9 cellular contexts compared by ENCODE assay signal in genomic region chr5:126044931-126045565, GRCh38.
"Had no signal": no experiment of that assay in that cellular context is flagged by ENCODE, and none has a peak within 500 bp of the region (broad histone marks: within the 10 kb centered on the region; RNA-seq: fewer than 3 reads in every experiment).

No MANE protein-coding gene starts in this region.

- H3K4me3 ChIP-seq: ovary, thyroid gland, uterus had no signal

- H3K27me3 ChIP-seq: ovary, thyroid gland, uterus had no signal

- H3K9me3 ChIP-seq: ovary, thyroid gland, uterus had no signal

- DNase-seq: activated CD4-positive, alpha-beta T cell treated with anti-CD3 and anti-CD28 coated beads, Interleukin-2, amount 10 ng/mL, durations not matched to agents 7 days and 5 days; activated CD8-positive, alpha-beta memory T cell treated with anti-CD3 and anti-CD28 coated beads, Interleukin-2, amount 50 U/mL, for 48 hours; activated naive CD8-positive, alpha-beta T cell treated with anti-CD3 and anti-CD28 coated beads for 36 hours; effector memory CD4-positive, alpha-beta T cell; ovary; stimulated activated CD4-positive, alpha-beta T cell treated with anti-CD3 and anti-CD28 coated beads, Interleukin-2, amount 100 ng/mL, for 48 hours; stimulated activated naive B cell treated with anti-CD40 and anti-IgM and Interleukin-4, amounts not matched to agents 10 μg/mL and 1 μg/mL and 100 μg/mL, for 72 hours; uterus had no signal

- H3K36me3 ChIP-seq: ovary, thyroid gland, uterus had no signal

- H3K27ac ChIP-seq: ovary, thyroid gland, uterus had no signal

- H3K4me1 ChIP-seq: thyroid gland had no signal
